Comparison of ENCODE assay signal across 13 cellular contexts in the genomic region with DNA sequence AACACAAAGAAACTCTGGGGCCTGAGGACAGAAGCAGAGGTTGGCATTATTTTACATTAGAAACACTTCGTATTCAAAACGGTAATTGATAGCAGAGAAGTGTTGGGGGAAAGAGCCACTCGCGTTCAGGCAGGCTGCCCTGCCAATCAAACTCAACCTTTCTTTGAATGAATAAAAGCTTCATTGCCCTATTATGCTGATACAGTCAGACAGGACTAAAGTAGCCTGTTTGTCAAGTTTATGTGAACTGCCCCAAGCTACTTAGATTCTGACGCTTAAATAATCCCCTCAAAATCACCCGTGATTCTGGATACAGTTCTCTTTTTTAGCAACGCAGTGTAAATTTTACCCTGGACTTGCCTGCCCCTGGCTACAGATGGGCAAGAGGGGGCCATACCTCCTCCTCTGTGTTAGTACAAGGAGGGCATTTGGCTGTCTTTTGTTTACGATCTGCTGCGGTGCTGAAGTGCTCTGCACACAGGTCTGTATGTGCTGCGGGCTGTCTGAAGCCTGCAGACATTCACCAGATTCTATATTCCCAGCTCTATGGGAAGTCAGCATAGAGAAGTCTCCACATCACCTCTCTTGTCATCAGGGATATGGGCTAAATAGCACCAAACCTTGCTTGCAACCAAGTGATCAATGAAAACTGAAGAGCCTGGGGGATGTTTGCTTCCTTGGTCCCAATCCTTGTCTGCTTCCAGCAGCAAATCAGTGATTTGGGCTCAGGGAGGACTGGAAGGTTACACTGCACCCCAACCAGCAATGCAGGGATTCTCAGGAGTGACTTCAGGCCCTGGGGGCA.
DNase-seq lines count a peak whose midpoint lies in the region; ATAC-seq and TF ChIP-seq lines count a peak whose summit lies in the region.
"Had no signal": no experiment of that assay in that cellular context is flagged by ENCODE, and none has a peak within 500 bp of the region (broad histone marks: within the 10 kb centered on the region; RNA-seq: fewer than 3 reads in every experiment).

No MANE protein-coding gene starts in this region.

- no peaks in the 10 kb centered on the region for H3K27me3 ChIP-seq in neuron (ENCODE audit: insufficient read depth, low read length)
- no peaks in the 10 kb centered on the region for H3K27me3 ChIP-seq in upper lobe of left lung
- H3K27me3 ChIP-seq: gastrocnemius medialis had no signal

- H3K4me3 Mint-ChIP-seq in activated naive CD8-positive, alpha-beta T cell treated with anti-CD3 and anti-CD28 coated beads for 36 hours, result no peak overlapping the region
- H3K4me3 Mint-ChIP-seq: activated naive CD8-positive, alpha-beta T cell treated with anti-CD3 and anti-CD28 coated beads, Interleukin-2, amount 10 ng/mL, durations not matched to agents 7 days and 5 days had no signal

- DNase-seq in GM12865 (ENCODE audit: low read depth) (peak; percentile 50), AG08396 (ENCODE audit: low spot score) (no peak), upper lobe of left lung (no peak)
- DNase-seq in activated naive CD8-positive, alpha-beta T cell treated with anti-CD3 and anti-CD28 coated beads for 36 hours, result no peak
- DNase-seq in stimulated activated CD4-positive, alpha-beta T cell treated with anti-CD3 and anti-CD28 coated beads, Interleukin-12 subunit alpha, Interleukin-12 subunit beta, amount 100 ng/mL, for 4 hours, result no peak
- DNase-seq: activated naive CD8-positive, alpha-beta T cell treated with anti-CD3 and anti-CD28 coated beads, Interleukin-2, amount 10 ng/mL, durations not matched to agents 7 days and 5 days; dermis blood vessel endothelial cell; gastrocnemius medialis; left lung; NCI-H1048; stimulated activated CD4-positive, alpha-beta T cell treated with anti-CD3 and anti-CD28 coated beads, Interleukin-1b, Interleukin-23, amount 100 ng/mL, for 48 hours had no signal

- H3K9me3 Mint-ChIP-seq in activated naive CD8-positive, alpha-beta T cell treated with anti-CD3 and anti-CD28 coated beads for 36 hours, result no peaks in the 10 kb centered on the region

- H3K9me3 ChIP-seq in neuron (ENCODE audit: low read length), result no peaks in the 10 kb centered on the region
- no peaks in the 10 kb centered on the region for H3K9me3 ChIP-seq in upper lobe of left lung
- H3K9me3 ChIP-seq: gastrocnemius medialis, left lung had no signal

- H3K27me3 Mint-ChIP-seq in activated naive CD8-positive, alpha-beta T cell treated with anti-CD3 and anti-CD28 coated beads for 36 hours, result peaks cover 7% of the 10 kb centered on the region

- 64 to 71% methylated on average over 10 of the region's 10 CpGs for WGBS in upper lobe of left lung, 2 donors

- peak overlapping the region; percentile 52 for H3K27ac Mint-ChIP-seq in activated naive CD8-positive, alpha-beta T cell treated with anti-CD3 and anti-CD28 coated beads for 36 hours
- H3K27ac Mint-ChIP-seq: activated naive CD8-positive, alpha-beta T cell treated with anti-CD3 and anti-CD28 coated beads, Interleukin-2, amount 10 ng/mL, durations not matched to agents 7 days and 5 days had no signal

- TF ChIP-seq CTCF in GM12865 (IDR thresholded peaks at IDR 0.05; ENCODE audit: insufficient read depth, low read depth, low read length, missing control alignments) (no peak), upper lobe of left lung (IDR thresholded peaks at IDR 0.05) (no peak)

- peaks cover 39% of the 10 kb centered on the region for H3K4me1 ChIP-seq in neuron (ENCODE audit: insufficient read depth, low read length)
- H3K4me1 ChIP-seq in upper lobe of left lung, result no peaks in the 10 kb centered on the region
- H3K4me1 ChIP-seq: left lung had no signal

- peaks cover 3% of the 10 kb centered on the region for H3K4me1 Mint-ChIP-seq in activated naive CD8-positive, alpha-beta T cell treated with anti-CD3 and anti-CD28 coated beads for 36 hours
- H3K4me1 Mint-ChIP-seq: activated naive CD8-positive, alpha-beta T cell treated with anti-CD3 and anti-CD28 coated beads, Interleukin-2, amount 10 ng/mL, durations not matched to agents 7 days and 5 days had no signal

- no peaks in the 10 kb centered on the region for H3K36me3 ChIP-seq in neuron (ENCODE audit: insufficient read depth, low read length)
- H3K36me3 ChIP-seq in upper lobe of left lung, result no peaks in the 10 kb centered on the region
- H3K36me3 ChIP-seq: gastrocnemius medialis, left lung had no signal

- no peak overlapping the region for H3K27ac ChIP-seq in upper lobe of left lung
- H3K27ac ChIP-seq: gastrocnemius medialis, left lung had no signal

- peak overlapping the region; percentile 35 for H3K4me3 ChIP-seq in GM12865 (ENCODE audit: low read depth, low read length)
- H3K4me3 ChIP-seq in neuron (ENCODE audit: low read length), result peak overlapping the region; percentile 34
- H3K4me3 ChIP-seq in upper lobe of left lung, result no peak overlapping the region
- H3K4me3 ChIP-seq: gastrocnemius medialis, left lung had no signal

- no peak for TF ChIP-seq EP300 in upper lobe of left lung (IDR thresholded peaks at IDR 0.05)

- H3K36me3 Mint-ChIP-seq in activated naive CD8-positive, alpha-beta T cell treated with anti-CD3 and anti-CD28 coated beads for 36 hours, result no peaks in the 10 kb centered on the region
- H3K36me3 Mint-ChIP-seq: activated naive CD8-positive, alpha-beta T cell treated with anti-CD3 and anti-CD28 coated beads, Interleukin-2, amount 10 ng/mL, durations not matched to agents 7 days and 5 days had no signal

- ATAC-seq in HG03432 (IDR thresholded peaks at IDR 0.05; ENCODE audit: unreplicated experiment), result peak; percentile 18
- no peak for ATAC-seq in upper lobe of left lung (ENCODE audit: low FRiP score in 2 of 2)
- ATAC-seq: gastrocnemius medialis, left lung had no signal

- H2AFZ ChIP-seq in neuron (ENCODE audit: low read depth, low read length), result peak overlapping the region; percentile 17

- TF ChIP-seq POLR2A in upper lobe of left lung (IDR thresholded peaks at IDR 0.05), result no peak

Comparison
In these comparisons a context has a peak if more than half of its experiments do, and no peak if none do; other contexts are left out.
1. H3K4me3 ChIP-seq: peak in GM12865 (single experiment) and neuron (single experiment); none in upper lobe of left lung (0 of 4).